In the genomic region with DNA sequence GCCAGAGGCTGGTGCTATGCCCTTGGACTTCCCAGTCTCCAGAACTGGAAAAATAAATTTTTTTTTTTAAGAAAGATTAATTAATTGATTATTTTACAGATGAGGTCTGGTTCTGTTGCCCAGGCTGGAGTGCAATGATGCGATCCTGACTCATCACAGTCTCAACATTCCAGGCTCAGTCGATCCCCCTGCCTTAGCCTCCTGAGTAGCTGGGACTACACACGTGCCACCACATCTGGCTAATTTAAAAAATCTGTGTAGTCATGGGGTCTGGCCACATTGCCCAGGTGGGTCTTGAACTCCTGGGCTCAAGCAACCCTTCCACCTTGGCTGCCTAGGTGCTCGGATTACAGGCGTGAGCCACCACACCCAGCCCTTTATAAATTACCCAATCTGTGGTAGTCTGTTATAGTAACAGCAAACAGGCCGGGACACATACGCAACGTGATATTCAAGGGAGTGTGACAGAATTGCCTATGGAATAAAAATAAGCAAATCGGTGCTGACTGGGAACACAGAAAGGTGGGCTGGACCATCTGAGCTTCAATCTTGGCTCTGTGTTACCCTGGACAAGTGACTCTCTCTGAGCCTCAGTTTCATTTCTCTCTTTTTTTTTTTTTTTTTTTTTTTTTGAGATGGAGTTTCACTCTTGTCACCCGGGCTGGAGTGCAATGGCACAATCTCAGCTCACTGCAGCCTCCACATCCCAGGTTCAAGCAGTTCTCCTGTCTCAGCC, we compare ENCODE assay signal across 1 cellular context.
TF ChIP-seq lines count a peak whose summit lies in the region.

No MANE protein-coding gene starts in this region.

TF ChIP-seq in IMR-90, 13 proteins besides CTCF, POLR2A, EP300 and RAD21 (continued from another document):
- TF ChIP-seq RFX5 (IDR thresholded peaks at IDR 0.05; ENCODE audit: low read depth, low read length), result no peak
- no peak for TF ChIP-seq NFE2L2 (IDR thresholded peaks at IDR 0.05; ENCODE audit: low read depth, low read length)
- no peak for TF ChIP-seq FOS (IDR thresholded peaks at IDR 0.05; ENCODE audit: low read depth, low read length)
- TF ChIP-seq CEBPB (IDR thresholded peaks at IDR 0.05; ENCODE audit: low read depth, low read length), result no peak
- TF ChIP-seq, protein P1, sequence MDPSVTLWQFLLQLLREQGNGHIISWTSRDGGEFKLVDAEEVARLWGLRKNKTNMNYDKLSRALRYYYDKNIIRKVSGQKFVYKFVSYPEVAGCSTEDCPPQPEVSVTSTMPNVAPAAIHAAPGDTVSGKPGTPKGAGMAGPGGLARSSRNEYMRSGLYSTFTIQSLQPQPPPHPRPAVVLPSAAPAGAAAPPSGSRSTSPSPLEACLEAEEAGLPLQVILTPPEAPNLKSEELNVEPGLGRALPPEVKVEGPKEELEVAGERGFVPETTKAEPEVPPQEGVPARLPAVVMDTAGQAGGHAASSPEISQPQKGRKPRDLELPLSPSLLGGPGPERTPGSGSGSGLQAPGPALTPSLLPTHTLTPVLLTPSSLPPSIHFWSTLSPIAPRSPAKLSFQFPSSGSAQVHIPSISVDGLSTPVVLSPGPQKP (IDR thresholded peaks at IDR 0.05; ENCODE audit: borderline replicate concordance, low read depth, low read length), result no peak
- TF ChIP-seq SMC3 (IDR thresholded peaks at IDR 0.05; ENCODE audit: low read depth, low read length), result no peak
- TF ChIP-seq RCOR1 (IDR thresholded peaks at IDR 0.05; ENCODE audit: insufficient replicate concordance, low read length), result no peak
- peak; percentile 77 for TF ChIP-seq BHLHE40 (IDR thresholded peaks at IDR 0.05; ENCODE audit: low read depth, low read length)
- no peak for TF ChIP-seq CHD1 (IDR thresholded peaks at IDR 0.05; ENCODE audit: low read depth, low read length)
- TF ChIP-seq MXI1 (IDR thresholded peaks at IDR 0.05; ENCODE audit: borderline replicate concordance, low read depth, low read length), result no peak
- TF ChIP-seq, protein P2, sequence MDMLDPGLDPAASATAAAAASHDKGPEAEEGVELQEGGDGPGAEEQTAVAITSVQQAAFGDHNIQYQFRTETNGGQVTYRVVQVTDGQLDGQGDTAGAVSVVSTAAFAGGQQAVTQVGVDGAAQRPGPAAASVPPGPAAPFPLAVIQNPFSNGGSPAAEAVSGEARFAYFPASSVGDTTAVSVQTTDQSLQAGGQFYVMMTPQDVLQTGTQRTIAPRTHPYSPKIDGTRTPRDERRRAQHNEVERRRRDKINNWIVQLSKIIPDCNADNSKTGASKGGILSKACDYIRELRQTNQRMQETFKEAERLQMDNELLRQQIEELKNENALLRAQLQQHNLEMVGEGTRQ (IDR thresholded peaks at IDR 0.05; ENCODE audit: low read depth, low read length), result peak; percentile 55; the same call in 1 of the 2 replicates
- no peak for TF ChIP-seq MAFK (IDR thresholded peaks at IDR 0.05; ENCODE audit: low read depth, low read length)
